ENCODE assay signal across 1 cellular context in the genomic region with DNA sequence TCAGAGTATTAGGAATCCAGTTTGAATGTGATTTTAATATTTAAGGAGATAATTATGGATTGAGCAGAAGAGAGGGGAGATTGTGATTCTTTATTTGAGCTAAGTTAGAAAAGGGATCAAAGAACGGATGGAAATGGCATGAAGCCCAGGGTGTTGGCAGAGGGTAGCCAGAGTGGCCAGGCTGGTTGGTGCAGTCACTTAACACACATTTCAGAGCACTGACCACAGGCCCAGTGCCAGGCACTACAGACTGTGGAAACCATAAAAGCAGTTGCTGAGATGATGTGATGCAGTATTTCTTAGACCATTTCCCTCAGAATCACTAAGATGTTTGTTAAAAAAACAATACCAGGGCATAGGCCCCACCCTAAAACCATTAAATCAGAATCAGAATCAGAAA.
TF ChIP-seq lines count a peak whose summit lies in the region.

No MANE protein-coding gene starts in this region.

TF ChIP-seq in A549, 52 proteins besides CTCF, POLR2A, EP300 and RAD21:
- TF ChIP-seq, protein P1, sequence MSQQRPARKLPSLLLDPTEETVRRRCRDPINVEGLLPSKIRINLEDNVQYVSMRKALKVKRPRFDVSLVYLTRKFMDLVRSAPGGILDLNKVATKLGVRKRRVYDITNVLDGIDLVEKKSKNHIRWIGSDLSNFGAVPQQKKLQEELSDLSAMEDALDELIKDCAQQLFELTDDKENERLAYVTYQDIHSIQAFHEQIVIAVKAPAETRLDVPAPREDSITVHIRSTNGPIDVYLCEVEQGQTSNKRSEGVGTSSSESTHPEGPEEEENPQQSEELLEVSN (IDR thresholded peaks at IDR 0.05; ENCODE audit: borderline replicate concordance, low read depth): no peak
- TF ChIP-seq KDM1A (IDR thresholded peaks at IDR 0.05; ENCODE audit: low read depth) (no peak), SREBF2 (IDR thresholded peaks at IDR 0.05) (no peak), RCOR1 (IDR thresholded peaks at IDR 0.05; ENCODE audit: low read depth, low read length) (no peak), HOXB5 (CRISPR knock-in tag; IDR thresholded peaks at IDR 0.05) (no peak), JUN (IDR thresholded peaks at IDR 0.05) (no peak), RARB (CRISPR knock-in tag; IDR thresholded peaks at IDR 0.05) (no peak), POLR2AphosphoS2 (conservative IDR thresholded peaks at IDR 0.05; ENCODE audit: low read length) (no peak), NPAS2 (CRISPR knock-in tag; IDR thresholded peaks at IDR 0.05; ENCODE audit: borderline replicate concordance) (no peak), MAZ (IDR thresholded peaks at IDR 0.05; ENCODE audit: borderline replicate concordance, low read depth, low read length) (no peak), MYC (IDR thresholded peaks at IDR 0.05; ENCODE audit: borderline replicate concordance, low read length) (no peak), SMC3 (IDR thresholded peaks at IDR 0.05) (no peak), EHMT2 (IDR thresholded peaks at IDR 0.05; ENCODE audit: low read depth) (no peak), PHF8 (IDR thresholded peaks at IDR 0.05; ENCODE audit: borderline replicate concordance, low read depth) (no peak), FOXS1 (CRISPR knock-in tag; IDR thresholded peaks at IDR 0.05) (no peak), RFX5 (IDR thresholded peaks at IDR 0.05) (no peak)
- TF ChIP-seq, protein P2, sequence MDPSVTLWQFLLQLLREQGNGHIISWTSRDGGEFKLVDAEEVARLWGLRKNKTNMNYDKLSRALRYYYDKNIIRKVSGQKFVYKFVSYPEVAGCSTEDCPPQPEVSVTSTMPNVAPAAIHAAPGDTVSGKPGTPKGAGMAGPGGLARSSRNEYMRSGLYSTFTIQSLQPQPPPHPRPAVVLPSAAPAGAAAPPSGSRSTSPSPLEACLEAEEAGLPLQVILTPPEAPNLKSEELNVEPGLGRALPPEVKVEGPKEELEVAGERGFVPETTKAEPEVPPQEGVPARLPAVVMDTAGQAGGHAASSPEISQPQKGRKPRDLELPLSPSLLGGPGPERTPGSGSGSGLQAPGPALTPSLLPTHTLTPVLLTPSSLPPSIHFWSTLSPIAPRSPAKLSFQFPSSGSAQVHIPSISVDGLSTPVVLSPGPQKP (IDR thresholded peaks at IDR 0.05; ENCODE audit: low read depth, low read length): no peak
- TF ChIP-seq, protein P3, sequence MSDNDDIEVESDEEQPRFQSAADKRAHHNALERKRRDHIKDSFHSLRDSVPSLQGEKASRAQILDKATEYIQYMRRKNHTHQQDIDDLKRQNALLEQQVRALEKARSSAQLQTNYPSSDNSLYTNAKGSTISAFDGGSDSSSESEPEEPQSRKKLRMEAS (IDR thresholded peaks at IDR 0.05): no peak
- TF ChIP-seq, protein P4, sequence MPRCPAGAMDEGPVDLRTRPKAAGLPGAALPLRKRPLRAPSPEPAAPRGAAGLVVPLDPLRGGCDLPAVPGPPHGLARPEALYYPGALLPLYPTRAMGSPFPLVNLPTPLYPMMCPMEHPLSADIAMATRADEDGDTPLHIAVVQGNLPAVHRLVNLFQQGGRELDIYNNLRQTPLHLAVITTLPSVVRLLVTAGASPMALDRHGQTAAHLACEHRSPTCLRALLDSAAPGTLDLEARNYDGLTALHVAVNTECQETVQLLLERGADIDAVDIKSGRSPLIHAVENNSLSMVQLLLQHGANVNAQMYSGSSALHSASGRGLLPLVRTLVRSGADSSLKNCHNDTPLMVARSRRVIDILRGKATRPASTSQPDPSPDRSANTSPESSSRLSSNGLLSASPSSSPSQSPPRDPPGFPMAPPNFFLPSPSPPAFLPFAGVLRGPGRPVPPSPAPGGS (IDR thresholded peaks at IDR 0.05): no peak
